Comparison of ENCODE assay signal across 1 cellular context in the genomic region with DNA sequence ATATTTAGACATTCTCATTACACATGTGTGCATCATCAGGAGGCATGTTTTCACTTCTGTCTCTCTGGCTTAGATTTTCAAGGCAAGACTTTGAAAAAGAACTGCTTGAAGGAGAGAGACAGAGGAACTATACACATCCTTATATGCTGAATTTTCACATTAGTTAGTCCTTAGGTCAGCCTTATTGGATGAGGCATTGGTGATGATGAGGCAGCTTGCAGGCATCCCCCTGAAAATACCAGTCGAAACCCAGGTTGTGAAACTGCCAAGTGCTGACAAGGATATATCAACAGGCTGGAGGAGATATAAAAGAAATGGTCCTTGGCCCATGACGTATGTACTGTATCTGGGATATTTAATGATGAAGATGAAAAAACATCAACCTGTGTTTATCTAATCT.
TF ChIP-seq lines count a peak whose summit lies in the region.

No MANE protein-coding gene starts in this region.

TF ChIP-seq in WTC11, 78 proteins besides CTCF, POLR2A, EP300 and RAD21 (continued from another document):
- TF ChIP-seq, protein P1, sequence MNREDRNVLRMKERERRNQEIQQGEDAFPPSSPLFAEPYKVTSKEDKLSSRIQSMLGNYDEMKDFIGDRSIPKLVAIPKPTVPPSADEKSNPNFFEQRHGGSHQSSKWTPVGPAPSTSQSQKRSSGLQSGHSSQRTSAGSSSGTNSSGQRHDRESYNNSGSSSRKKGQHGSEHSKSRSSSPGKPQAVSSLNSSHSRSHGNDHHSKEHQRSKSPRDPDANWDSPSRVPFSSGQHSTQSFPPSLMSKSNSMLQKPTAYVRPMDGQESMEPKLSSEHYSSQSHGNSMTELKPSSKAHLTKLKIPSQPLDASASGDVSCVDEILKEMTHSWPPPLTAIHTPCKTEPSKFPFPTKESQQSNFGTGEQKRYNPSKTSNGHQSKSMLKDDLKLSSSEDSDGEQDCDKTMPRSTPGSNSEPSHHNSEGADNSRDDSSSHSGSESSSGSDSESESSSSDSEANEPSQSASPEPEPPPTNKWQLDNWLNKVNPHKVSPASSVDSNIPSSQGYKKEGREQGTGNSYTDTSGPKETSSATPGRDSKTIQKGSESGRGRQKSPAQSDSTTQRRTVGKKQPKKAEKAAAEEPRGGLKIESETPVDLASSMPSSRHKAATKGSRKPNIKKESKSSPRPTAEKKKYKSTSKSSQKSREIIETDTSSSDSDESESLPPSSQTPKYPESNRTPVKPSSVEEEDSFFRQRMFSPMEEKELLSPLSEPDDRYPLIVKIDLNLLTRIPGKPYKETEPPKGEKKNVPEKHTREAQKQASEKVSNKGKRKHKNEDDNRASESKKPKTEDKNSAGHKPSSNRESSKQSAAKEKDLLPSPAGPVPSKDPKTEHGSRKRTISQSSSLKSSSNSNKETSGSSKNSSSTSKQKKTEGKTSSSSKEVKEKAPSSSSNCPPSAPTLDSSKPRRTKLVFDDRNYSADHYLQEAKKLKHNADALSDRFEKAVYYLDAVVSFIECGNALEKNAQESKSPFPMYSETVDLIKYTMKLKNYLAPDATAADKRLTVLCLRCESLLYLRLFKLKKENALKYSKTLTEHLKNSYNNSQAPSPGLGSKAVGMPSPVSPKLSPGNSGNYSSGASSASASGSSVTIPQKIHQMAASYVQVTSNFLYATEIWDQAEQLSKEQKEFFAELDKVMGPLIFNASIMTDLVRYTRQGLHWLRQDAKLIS (CRISPR knock-in tag; IDR thresholded peaks at IDR 0.05; ENCODE audit: borderline replicate concordance): no peak
- TF ChIP-seq, protein P2, sequence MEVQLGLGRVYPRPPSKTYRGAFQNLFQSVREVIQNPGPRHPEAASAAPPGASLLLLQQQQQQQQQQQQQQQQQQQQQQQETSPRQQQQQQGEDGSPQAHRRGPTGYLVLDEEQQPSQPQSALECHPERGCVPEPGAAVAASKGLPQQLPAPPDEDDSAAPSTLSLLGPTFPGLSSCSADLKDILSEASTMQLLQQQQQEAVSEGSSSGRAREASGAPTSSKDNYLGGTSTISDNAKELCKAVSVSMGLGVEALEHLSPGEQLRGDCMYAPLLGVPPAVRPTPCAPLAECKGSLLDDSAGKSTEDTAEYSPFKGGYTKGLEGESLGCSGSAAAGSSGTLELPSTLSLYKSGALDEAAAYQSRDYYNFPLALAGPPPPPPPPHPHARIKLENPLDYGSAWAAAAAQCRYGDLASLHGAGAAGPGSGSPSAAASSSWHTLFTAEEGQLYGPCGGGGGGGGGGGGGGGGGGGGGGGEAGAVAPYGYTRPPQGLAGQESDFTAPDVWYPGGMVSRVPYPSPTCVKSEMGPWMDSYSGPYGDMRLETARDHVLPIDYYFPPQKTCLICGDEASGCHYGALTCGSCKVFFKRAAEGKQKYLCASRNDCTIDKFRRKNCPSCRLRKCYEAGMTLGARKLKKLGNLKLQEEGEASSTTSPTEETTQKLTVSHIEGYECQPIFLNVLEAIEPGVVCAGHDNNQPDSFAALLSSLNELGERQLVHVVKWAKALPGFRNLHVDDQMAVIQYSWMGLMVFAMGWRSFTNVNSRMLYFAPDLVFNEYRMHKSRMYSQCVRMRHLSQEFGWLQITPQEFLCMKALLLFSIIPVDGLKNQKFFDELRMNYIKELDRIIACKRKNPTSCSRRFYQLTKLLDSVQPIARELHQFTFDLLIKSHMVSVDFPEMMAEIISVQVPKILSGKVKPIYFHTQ (CRISPR knock-in tag; IDR thresholded peaks at IDR 0.05): no peak
- TF ChIP-seq, protein P3, sequence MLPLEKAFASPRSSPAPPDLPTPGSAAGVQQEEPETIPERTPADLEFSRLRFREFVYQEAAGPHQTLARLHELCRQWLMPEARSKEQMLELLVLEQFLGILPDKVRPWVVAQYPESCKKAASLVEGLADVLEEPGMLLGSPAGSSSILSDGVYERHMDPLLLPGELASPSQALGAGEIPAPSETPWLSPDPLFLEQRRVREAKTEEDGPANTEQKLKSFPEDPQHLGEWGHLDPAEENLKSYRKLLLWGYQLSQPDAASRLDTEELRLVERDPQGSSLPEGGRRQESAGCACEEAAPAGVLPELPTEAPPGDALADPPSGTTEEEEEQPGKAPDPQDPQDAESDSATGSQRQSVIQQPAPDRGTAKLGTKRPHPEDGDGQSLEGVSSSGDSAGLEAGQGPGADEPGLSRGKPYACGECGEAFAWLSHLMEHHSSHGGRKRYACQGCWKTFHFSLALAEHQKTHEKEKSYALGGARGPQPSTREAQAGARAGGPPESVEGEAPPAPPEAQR (CRISPR knock-in tag; IDR thresholded peaks at IDR 0.05): no peak
- TF ChIP-seq ZNF121 (CRISPR knock-in tag; IDR thresholded peaks at IDR 0.05): no peak
- TF ChIP-seq ATF1 (CRISPR knock-in tag; IDR thresholded peaks at IDR 0.05): no peak
- TF ChIP-seq, protein P4, sequence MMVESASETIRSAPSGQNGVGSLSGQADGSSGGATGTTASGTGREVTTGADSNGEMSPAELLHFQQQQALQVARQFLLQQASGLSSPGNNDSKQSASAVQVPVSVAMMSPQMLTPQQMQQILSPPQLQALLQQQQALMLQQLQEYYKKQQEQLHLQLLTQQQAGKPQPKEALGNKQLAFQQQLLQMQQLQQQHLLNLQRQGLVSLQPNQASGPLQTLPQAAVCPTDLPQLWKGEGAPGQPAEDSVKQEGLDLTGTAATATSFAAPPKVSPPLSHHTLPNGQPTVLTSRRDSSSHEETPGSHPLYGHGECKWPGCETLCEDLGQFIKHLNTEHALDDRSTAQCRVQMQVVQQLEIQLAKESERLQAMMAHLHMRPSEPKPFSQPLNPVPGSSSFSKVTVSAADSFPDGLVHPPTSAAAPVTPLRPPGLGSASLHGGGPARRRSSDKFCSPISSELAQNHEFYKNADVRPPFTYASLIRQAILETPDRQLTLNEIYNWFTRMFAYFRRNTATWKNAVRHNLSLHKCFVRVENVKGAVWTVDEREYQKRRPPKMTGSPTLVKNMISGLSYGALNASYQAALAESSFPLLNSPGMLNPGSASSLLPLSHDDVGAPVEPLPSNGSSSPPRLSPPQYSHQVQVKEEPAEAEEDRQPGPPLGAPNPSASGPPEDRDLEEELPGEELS (CRISPR knock-in tag; IDR thresholded peaks at IDR 0.05): no peak
- TF ChIP-seq TEAD4 (CRISPR knock-in tag; IDR thresholded peaks at IDR 0.05): no peak
- TF ChIP-seq, protein P5, sequence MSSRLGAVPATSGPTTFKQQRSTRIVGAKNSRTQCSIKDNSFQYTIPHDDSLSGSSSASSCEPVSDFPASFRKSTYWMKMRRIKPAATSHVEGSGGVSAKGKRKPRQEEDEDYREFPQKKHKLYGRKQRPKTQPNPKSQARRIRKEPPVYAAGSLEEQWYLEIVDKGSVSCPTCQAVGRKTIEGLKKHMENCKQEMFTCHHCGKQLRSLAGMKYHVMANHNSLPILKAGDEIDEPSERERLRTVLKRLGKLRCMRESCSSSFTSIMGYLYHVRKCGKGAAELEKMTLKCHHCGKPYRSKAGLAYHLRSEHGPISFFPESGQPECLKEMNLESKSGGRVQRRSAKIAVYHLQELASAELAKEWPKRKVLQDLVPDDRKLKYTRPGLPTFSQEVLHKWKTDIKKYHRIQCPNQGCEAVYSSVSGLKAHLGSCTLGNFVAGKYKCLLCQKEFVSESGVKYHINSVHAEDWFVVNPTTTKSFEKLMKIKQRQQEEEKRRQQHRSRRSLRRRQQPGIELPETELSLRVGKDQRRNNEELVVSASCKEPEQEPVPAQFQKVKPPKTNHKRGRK (CRISPR knock-in tag; IDR thresholded peaks at IDR 0.05; ENCODE audit: borderline replicate concordance): no peak
- TF ChIP-seq, protein P6, sequence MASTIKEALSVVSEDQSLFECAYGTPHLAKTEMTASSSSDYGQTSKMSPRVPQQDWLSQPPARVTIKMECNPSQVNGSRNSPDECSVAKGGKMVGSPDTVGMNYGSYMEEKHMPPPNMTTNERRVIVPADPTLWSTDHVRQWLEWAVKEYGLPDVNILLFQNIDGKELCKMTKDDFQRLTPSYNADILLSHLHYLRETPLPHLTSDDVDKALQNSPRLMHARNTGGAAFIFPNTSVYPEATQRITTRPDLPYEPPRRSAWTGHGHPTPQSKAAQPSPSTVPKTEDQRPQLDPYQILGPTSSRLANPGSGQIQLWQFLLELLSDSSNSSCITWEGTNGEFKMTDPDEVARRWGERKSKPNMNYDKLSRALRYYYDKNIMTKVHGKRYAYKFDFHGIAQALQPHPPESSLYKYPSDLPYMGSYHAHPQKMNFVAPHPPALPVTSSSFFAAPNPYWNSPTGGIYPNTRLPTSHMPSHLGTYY (CRISPR knock-in tag; IDR thresholded peaks at IDR 0.05): no peak
- no peak for TF ChIP-seq ZNF138 (CRISPR knock-in tag; conservative IDR thresholded peaks at IDR 0.05)
- TF ChIP-seq, protein P7, sequence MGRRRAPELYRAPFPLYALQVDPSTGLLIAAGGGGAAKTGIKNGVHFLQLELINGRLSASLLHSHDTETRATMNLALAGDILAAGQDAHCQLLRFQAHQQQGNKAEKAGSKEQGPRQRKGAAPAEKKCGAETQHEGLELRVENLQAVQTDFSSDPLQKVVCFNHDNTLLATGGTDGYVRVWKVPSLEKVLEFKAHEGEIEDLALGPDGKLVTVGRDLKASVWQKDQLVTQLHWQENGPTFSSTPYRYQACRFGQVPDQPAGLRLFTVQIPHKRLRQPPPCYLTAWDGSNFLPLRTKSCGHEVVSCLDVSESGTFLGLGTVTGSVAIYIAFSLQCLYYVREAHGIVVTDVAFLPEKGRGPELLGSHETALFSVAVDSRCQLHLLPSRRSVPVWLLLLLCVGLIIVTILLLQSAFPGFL (CRISPR knock-in tag; IDR thresholded peaks at IDR 0.05; ENCODE audit: borderline replicate concordance): no peak
- TF ChIP-seq, protein P8, sequence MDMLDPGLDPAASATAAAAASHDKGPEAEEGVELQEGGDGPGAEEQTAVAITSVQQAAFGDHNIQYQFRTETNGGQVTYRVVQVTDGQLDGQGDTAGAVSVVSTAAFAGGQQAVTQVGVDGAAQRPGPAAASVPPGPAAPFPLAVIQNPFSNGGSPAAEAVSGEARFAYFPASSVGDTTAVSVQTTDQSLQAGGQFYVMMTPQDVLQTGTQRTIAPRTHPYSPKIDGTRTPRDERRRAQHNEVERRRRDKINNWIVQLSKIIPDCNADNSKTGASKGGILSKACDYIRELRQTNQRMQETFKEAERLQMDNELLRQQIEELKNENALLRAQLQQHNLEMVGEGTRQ (CRISPR knock-in tag; IDR thresholded peaks at IDR 0.05): no peak
- TF ChIP-seq CREB1 (CRISPR knock-in tag; IDR thresholded peaks at IDR 0.05): no peak
- TF ChIP-seq, protein P9, sequence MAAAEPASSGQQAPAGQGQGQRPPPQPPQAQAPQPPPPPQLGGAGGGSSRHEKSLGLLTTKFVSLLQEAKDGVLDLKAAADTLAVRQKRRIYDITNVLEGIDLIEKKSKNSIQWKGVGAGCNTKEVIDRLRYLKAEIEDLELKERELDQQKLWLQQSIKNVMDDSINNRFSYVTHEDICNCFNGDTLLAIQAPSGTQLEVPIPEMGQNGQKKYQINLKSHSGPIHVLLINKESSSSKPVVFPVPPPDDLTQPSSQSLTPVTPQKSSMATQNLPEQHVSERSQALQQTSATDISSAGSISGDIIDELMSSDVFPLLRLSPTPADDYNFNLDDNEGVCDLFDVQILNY (CRISPR knock-in tag; IDR thresholded peaks at IDR 0.05): no peak
TF ChIP-seq in WTC11: peak in this region for 0.
